ENCODE assay signal across 16 cellular contexts in genomic region chr14:105927661-105928060, GRCh38.
"Had no signal": no experiment of that assay in that cellular context is flagged by ENCODE, and none has a peak within 500 bp of the region (broad histone marks: within the 10 kb centered on the region; RNA-seq: fewer than 3 reads in every experiment).

No MANE protein-coding gene starts in this region.

- DNase-seq: activated CD4-positive, alpha-beta T cell treated with anti-CD3 and anti-CD28 coated beads for 1 hour; activated CD4-positive, alpha-beta T cell treated with anti-CD3 and anti-CD28 coated beads, Interleukin-2, amount 50 U/mL, for 4 hours; amniotic stem cell; caudate nucleus; colonic mucosa; hypothalamus; left ventricle myocardium inferior; mesendoderm; stimulated activated CD4-positive, alpha-beta T cell treated with anti-CD3 and anti-CD28 coated beads, Interleukin-15, amount 100 ng/mL, for 24 hours; stimulated activated CD4-positive, alpha-beta T cell treated with anti-CD3 and anti-CD28 coated beads, Interleukin-4, amount 100 ng/mL, for 1 hour; stimulated activated naive CD8-positive, alpha-beta T cell treated with anti-CD3 and anti-CD28 coated beads, Interleukin-15, Interleukin-2, amounts not matched to agents 100 U/mL and 50 U/mL, for 24 hours had no signal

- H3K4me1 ChIP-seq: colonic mucosa, esophagus muscularis mucosa, left ventricle myocardium inferior, suprapubic skin had no signal

- H3K4me3 ChIP-seq: colonic mucosa, esophagus muscularis mucosa, left ventricle myocardium inferior, suprapubic skin had no signal

- H3K27me3 ChIP-seq: colonic mucosa had no signal

- H3K36me3 ChIP-seq: colonic mucosa, esophagus muscularis mucosa, left ventricle myocardium inferior, suprapubic skin had no signal

- FAIRE-seq: endometrium, kidney had no signal

- H3K27ac ChIP-seq: colonic mucosa, esophagus muscularis mucosa, left ventricle myocardium inferior, suprapubic skin had no signal

- ATAC-seq: activated T-helper 17 cell treated with anti-CD3 and anti-CD28 coated beads, Interleukin-2, amount 50 U/mL, for 72 hours; stimulated activated naive CD8-positive, alpha-beta T cell treated with anti-CD3 and anti-CD28 coated beads, Interleukin-15, Interleukin-2, amounts not matched to agents 100 U/mL and 50 U/mL, for 24 hours had no signal

- H3K9me3 ChIP-seq: colonic mucosa, suprapubic skin had no signal
